8 cellular contexts compared by ENCODE assay signal in the genomic region with DNA sequence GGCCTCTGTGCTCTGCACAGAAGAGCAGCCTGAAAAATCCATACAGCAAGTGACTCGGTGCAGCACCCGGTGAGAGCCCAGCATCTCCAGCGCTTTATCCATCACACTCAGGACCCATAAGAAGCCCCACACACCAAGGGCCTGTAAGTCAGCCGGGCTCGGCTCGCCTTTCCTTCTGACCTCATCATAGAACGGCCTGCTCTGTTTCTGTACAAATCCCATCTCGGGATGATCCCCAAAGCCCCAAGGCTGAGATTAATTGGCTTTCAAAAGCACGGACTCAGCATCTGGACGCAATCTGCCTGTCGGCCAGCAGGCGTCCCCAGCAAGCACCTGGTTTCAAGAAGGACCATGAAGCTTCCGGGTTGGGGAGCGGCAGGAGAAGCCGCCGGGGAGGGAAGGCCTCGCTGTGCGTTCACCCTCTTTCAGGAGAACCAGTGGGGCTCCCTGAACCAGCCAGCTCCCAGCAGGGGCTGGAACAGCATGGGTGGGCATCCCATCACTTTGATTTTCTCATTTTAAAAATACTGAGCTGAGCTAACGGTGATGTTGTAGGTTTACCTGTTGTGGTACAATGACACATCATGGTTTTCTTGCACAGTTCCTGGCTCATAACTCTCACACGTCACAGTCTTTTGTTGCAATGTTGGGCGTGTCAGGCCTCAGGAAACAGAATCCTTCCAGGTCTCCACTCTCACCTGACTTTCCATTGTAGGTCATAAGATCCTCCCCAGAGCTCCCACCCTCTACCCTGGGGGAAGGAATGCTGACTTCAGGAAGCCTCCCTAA. TPM values are rescaled to one million over a fixed set of nuclear protein-coding genes. Genes with fewer than 3 reads are reported as not detected.
DNase-seq lines count a peak whose midpoint lies in the region; FAIRE-seq and TF ChIP-seq lines count a peak whose summit lies in the region.

No MANE protein-coding gene starts in this region.

- no peaks in the 10 kb centered on the region for H3K27me3 ChIP-seq in mucosa of stomach (ENCODE audit: control insufficient read depth, insufficient read depth, low read length)

- H3K79me2 ChIP-seq in OCI-LY7 (ENCODE audit: insufficient read depth, low read depth, low read length) = no peaks in the 10 kb centered on the region

- CTCF ChIA-PET in OCI-LY7 (lab: Charles Lee; ENCODE audit: unreplicated experiment) = interaction anchor here (0.8 to 1.1 kb wide), 2 partner anchors 15 to 145 kb away, joined by 3 read pairs; no protein-coding TSS in a partner anchor

- H3K9me3 ChIP-seq in OCI-LY7 (ENCODE audit: low read length) (no peaks in the 10 kb centered on the region), mucosa of stomach (ENCODE audit: control insufficient read depth, low read length) (no peaks in the 10 kb centered on the region)

- H3K4me2 ChIP-seq in OCI-LY7 (ENCODE audit: low read length) = peak overlapping the region; percentile 53

- no peaks in the 10 kb centered on the region for H3K9me2 ChIP-seq in OCI-LY7 (ENCODE audit: insufficient read depth, low read length)

- peak overlapping the region; percentile 30 for H3K4me3 ChIP-seq in Jurkat, Clone E6-1 (ENCODE audit: low read length)
- H3K4me3 ChIP-seq in OCI-LY7 (ENCODE audit: low read depth, low read length, poor library complexity, severe bottlenecking) (peak overlapping the region; percentile 36), mucosa of stomach (ENCODE audit: low read length) (no peak overlapping the region)

- peaks cover 18% of the 10 kb centered on the region for H3K4me1 ChIP-seq in OCI-LY7 (ENCODE audit: insufficient read depth, low read length, poor library complexity, severe bottlenecking)
- H3K4me1 ChIP-seq in mucosa of stomach (ENCODE audit: control insufficient read depth, insufficient read depth, low read length) = peaks cover 22% of the 10 kb centered on the region

- POLR2A ChIA-PET in OCI-LY7 (lab: Charles Lee) = interaction anchor here (0.7 kb wide), 1 partner anchor 466 kb away, joined by 4 read pairs; no protein-coding TSS in a partner anchor

- no peaks in the 10 kb centered on the region for H3K36me3 ChIP-seq in OCI-LY7 (ENCODE audit: insufficient read depth, low read length)
- no peaks in the 10 kb centered on the region for H3K36me3 ChIP-seq in mucosa of stomach (ENCODE audit: control insufficient read depth, insufficient read depth, low read length)

- intact Hi-C loops in OCI-LY7 (cut with micrococcal nuclease; ENCODE audit: unreplicated experiment) = loop anchor here (5.0 kb wide), 1 partner anchor 174 kb away; a partner anchor contains a TSS

- no peaks in the 10 kb centered on the region for H4K20me1 ChIP-seq in OCI-LY7 (ENCODE audit: insufficient read depth, low read length)

- TF ChIP-seq CTCF in 22Rv1 (IDR thresholded peaks at IDR 0.05) (peak; percentile 93), OCI-LY7 (conservative IDR thresholded peaks at IDR 0.05; ENCODE audit: low read length) (peak; percentile 99)

- no peak for DNase-seq in GM18507 (ENCODE audit: extremely low spot score, insufficient read length, low read depth)
- peak; percentile 81 for DNase-seq in Jurkat, Clone E6-1 (ENCODE audit: low read depth, low spot score)
- peak; percentile 93 for DNase-seq in OCI-LY7 (ENCODE audit: low spot score)
- DNase-seq in activated T-cell treated with anti-CD3 and anti-CD28 coated beads for 48 hours (ENCODE audit: low read depth) = peak; percentile 70
- peak; percentile 92 for DNase-seq in epithelial cell of prostate (ENCODE audit: low read depth, low spot score)
- DNase-seq in stimulated activated naive CD4-positive, alpha-beta T cell (lab: John Stamatoyannopoulos, UW) = peak; percentile 57 to 90 (median 80)

- H2AFZ ChIP-seq in OCI-LY7 (ENCODE audit: low read length) = peak overlapping the region; percentile 82

- H3K27ac ChIP-seq in 22Rv1 (peak overlapping the region; percentile 85), OCI-LY7 (ENCODE audit: low read depth, low read length, poor library complexity, severe bottlenecking) (peak overlapping the region; percentile 29), epithelial cell of prostate (peak overlapping the region; percentile 88)

- peak overlapping the region; percentile 46 for H3K9ac ChIP-seq in mucosa of stomach (ENCODE audit: low read length)

- no TSS peak for BruUV-seq in OCI-LY7 (replicated peaks; lab: Mats Ljungman, UMichigan)

- peak; percentile 86 for FAIRE-seq in GM18507 (lab: Jason Lieb, UNC)

RNA-seq across cellular contexts. Expression of a gene that starts 6.7 kb away (rescaled TPM):
- polyA plus RNA-seq in Jurkat, Clone E6-1 (2012; ENCODE audit: insufficient read depth, insufficient read length) = 27.2 TPM
- total RNA-seq in OCI-LY7 (2014; rRNA removed; shearing (Covaris generic)) = 30.7 and 34.5 TPM in 2 replicates
- 56.1 and 58.7 TPM in 2 replicates for total RNA-seq in OCI-LY7 (2022)

RNA-seq across cellular contexts. Expression of a gene that starts 22.9 kb away (rescaled TPM):
- 46.4 TPM for polyA plus RNA-seq in Jurkat, Clone E6-1 (2012; ENCODE audit: insufficient read depth, insufficient read length)
- 10.1 and 21.6 TPM in 2 replicates for total RNA-seq in OCI-LY7 (2014; rRNA removed; shearing (Covaris generic))
- total RNA-seq in OCI-LY7 (2022) = 28.3 and 55.0 TPM in 2 replicates

Comparison
In these comparisons a context has a peak if more than half of its experiments do, and no peak if none do; other contexts are left out.
1. H3K27ac ChIP-seq: peak in every context shown above with its lines; median percentile 88 in epithelial cell of prostate; 85 in 22Rv1; 29 in OCI-LY7.